In genomic region chr1:246274191-246274590, GRCh38 we compare ENCODE assay signal across 26 cellular contexts.
"Had no signal": no experiment of that assay in that cellular context is flagged by ENCODE, and none has a peak within 500 bp of the region (broad histone marks: within the 10 kb centered on the region; RNA-seq: fewer than 3 reads in every experiment).

No MANE protein-coding gene starts in this region.

- H3K27ac Mint-ChIP-seq: naive thymus-derived CD4-positive, alpha-beta T cell; neural progenitor cell; stimulated activated naive B cell treated with anti-CD40 and anti-IgM and Interleukin-4, amounts not matched to agents 10 μg/mL and 1 μg/mL and 100 μg/mL, for 72 hours; stimulated activated naive CD8-positive, alpha-beta T cell treated with anti-CD3 and anti-CD28 coated beads, Interleukin-15, Interleukin-2, amounts not matched to agents 100 ng/mL and 50 ng/mL, for 24 hours had no signal

- H3K4me2 ChIP-seq: neural progenitor cell had no signal

- H3K4me1 ChIP-seq: foreskin keratinocyte, gastroesophageal sphincter, heart right ventricle, neural progenitor cell, psoas muscle, tibial nerve, upper lobe of left lung had no signal

- H3K36me3 Mint-ChIP-seq: neural progenitor cell had no signal

- H3K9me3 Mint-ChIP-seq: nephron, neural progenitor cell had no signal

- H3K9ac ChIP-seq: neural progenitor cell had no signal

- H3K27me3 Mint-ChIP-seq: naive thymus-derived CD4-positive, alpha-beta T cell; stimulated activated naive B cell treated with anti-CD40 and anti-IgM and Interleukin-4, amounts not matched to agents 10 μg/mL and 1 μg/mL and 100 μg/mL, for 72 hours; stimulated activated naive CD8-positive, alpha-beta T cell treated with anti-CD3 and anti-CD28 coated beads, Interleukin-15, Interleukin-2, amounts not matched to agents 100 ng/mL and 50 ng/mL, for 24 hours had no signal

- ATAC-seq: foreskin keratinocyte; gastroesophageal sphincter; heart right ventricle; left lobe of liver; naive thymus-derived CD4-positive, alpha-beta T cell; psoas muscle; right cardiac atrium; stimulated activated naive B cell treated with anti-CD40 and anti-IgM and Interleukin-4, amounts not matched to agents 10 μg/mL and 1 μg/mL and 100 μg/mL, for 72 hours had no signal

- H2AFZ ChIP-seq: neural progenitor cell had no signal

- H3K36me3 ChIP-seq: gastroesophageal sphincter, heart right ventricle, neural progenitor cell, thoracic aorta, tibial nerve, upper lobe of left lung had no signal

- H3K4me3 ChIP-seq: dorsolateral prefrontal cortex, gastroesophageal sphincter, heart right ventricle, neural progenitor cell, psoas muscle, skin epidermis, thoracic aorta, tibial nerve, upper lobe of left lung had no signal

- H3K4me3 Mint-ChIP-seq: naive thymus-derived CD4-positive, alpha-beta T cell; nephron; neural progenitor cell; stimulated activated naive B cell treated with anti-CD40 and anti-IgM and Interleukin-4, amounts not matched to agents 10 μg/mL and 1 μg/mL and 100 μg/mL, for 72 hours; stimulated activated naive CD8-positive, alpha-beta T cell treated with anti-CD3 and anti-CD28 coated beads, Interleukin-15, Interleukin-2, amounts not matched to agents 100 ng/mL and 50 ng/mL, for 24 hours had no signal

- H3K27me3 ChIP-seq: dorsolateral prefrontal cortex, foreskin keratinocyte, gastroesophageal sphincter, heart right ventricle, neural progenitor cell, tibial nerve, upper lobe of left lung had no signal

- H3K9me3 ChIP-seq: gastroesophageal sphincter, heart right ventricle, psoas muscle, thoracic aorta, tibial nerve, upper lobe of left lung had no signal

- H3K4me1 Mint-ChIP-seq: nephron, neural progenitor cell had no signal

- H3K27ac ChIP-seq: foreskin keratinocyte, gastroesophageal sphincter, heart right ventricle, neural progenitor cell, psoas muscle, thoracic aorta, tibial nerve, upper lobe of left lung had no signal

- DNase-seq: central memory CD4-positive, alpha-beta T cell; dorsolateral prefrontal cortex; effector CD4-positive, alpha-beta T cell; erythroblast; foreskin keratinocyte; glutamatergic neuron; heart right ventricle; kidney; mesenchymal stem cell; midbrain; naive thymus-derived CD4-positive, alpha-beta T cell; posterior cingulate gyrus; psoas muscle; right cardiac atrium; stimulated activated CD4-positive, alpha-beta T cell treated with anti-CD3 and anti-CD28 coated beads, Interleukin-15, amount 100 ng/mL, for 24 hours; stimulated activated CD4-positive, alpha-beta T cell treated with anti-CD3 and anti-CD28 coated beads, Interleukin-2, amount 100 ng/mL, for 48 hours; stimulated activated naive B cell treated with anti-CD40 and anti-IgM and Interleukin-4, amounts not matched to agents 10 μg/mL and 1 μg/mL and 100 μg/mL, for 72 hours; upper lobe of left lung had no signal
